8 cellular contexts compared by ENCODE assay signal in the genomic region with DNA sequence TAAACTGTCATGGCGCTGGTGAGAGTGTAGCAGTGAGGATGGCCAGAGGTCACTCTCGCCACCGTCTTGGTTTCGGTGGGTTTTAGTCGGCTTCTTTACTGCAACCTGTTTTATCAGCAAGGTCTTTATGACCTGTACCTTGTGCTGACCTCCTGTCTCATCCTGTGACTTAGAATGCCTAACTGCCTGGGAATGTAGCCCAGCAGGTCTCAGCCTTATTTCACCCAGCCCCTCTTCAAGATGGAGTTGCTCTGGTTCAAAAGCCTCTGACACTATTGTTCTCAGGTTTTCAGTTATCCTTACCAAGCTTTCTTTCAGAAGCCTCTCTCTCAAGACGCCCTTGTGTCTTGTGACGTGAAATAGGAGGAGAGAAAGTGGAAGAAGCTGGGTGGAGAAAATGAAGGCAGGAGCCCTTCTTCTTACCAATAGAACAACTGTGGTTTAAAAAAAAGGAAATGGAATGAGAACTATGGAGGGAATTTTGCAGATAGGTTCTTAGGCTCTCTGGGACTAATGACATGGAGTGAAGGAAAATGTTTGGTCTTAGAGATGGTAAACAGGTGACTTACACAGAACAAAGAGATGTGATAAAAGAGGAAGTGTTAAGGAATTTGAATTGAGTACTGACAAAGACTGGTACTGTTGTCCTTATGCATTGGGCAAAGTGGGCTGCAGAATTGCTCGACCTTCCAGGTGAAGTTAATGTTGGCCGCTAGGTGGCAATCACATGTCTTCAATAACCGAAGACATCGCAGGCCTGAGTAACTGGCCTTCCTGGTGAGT.
DNase-seq lines count a peak whose midpoint lies in the region; ATAC-seq and TF ChIP-seq lines count a peak whose summit lies in the region.

No MANE protein-coding gene starts in this region.

- H3K27ac ChIP-seq in SJCRH30 (no peak overlapping the region), cardiac muscle cell (no peak overlapping the region)

- H3K27ac Mint-ChIP-seq in activated naive CD4-positive, alpha-beta T cell treated with anti-CD3 and anti-CD28 coated beads, Interleukin-2, amount 50 U/mL, for 72 hours = no peak overlapping the region

- peak; percentile 67 to 76 for ATAC-seq in activated naive CD4-positive, alpha-beta T cell treated with anti-CD3 and anti-CD28 coated beads, Interleukin-2, amount 50 U/mL, for 72 hours

- H3K9me3 Mint-ChIP-seq in activated naive CD4-positive, alpha-beta T cell treated with anti-CD3 and anti-CD28 coated beads, Interleukin-2, amount 50 U/mL, for 72 hours = no peaks in the 10 kb centered on the region

- peak; percentile 58 for DNase-seq in GM10266 (ENCODE audit: extremely low spot score)
- DNase-seq in HCEC 1CT = peak; percentile 79
- peak; percentile 83 for DNase-seq in M059J (ENCODE audit: low read depth)
- peak; percentile 76 to 88 for DNase-seq in SJCRH30
- peak in 1 of 2 donors; percentile 46 for DNase-seq in activated naive CD4-positive, alpha-beta T cell treated with anti-CD3 and anti-CD28 coated beads, Interleukin-2, amount 50 U/mL, for 72 hours (ENCODE audit: low spot score in 2 of 2)
- peak; percentile 88 to 91 for DNase-seq in cardiac muscle cell (ENCODE audit: low read depth in 1 of 2, low spot score in 1 of 2)
- DNase-seq in putamen (ENCODE audit: low spot score) = peak; percentile 81
- no peak for DNase-seq in NCI-H1048 (lab: John Stamatoyannopoulos, UW)

- peak; percentile 77 for TF ChIP-seq CTCF in GM10266 (IDR thresholded peaks at IDR 0.05; ENCODE audit: control insufficient read depth, insufficient read depth, low read depth, missing control alignments)
- peak; percentile 65 for TF ChIP-seq CTCF in cardiac muscle cell (IDR thresholded peaks at IDR 0.05; ENCODE audit: low read depth, low read length)

- H3K36me3 ChIP-seq in SJCRH30 = no peaks in the 10 kb centered on the region
- H3K36me3 ChIP-seq in cardiac muscle cell = no peaks in the 10 kb centered on the region

- H3K9me3 ChIP-seq in SJCRH30 (replicated peaks) (no peaks in the 10 kb centered on the region), cardiac muscle cell (ENCODE audit: low read depth) (no peaks in the 10 kb centered on the region)

- H3K4me1 ChIP-seq in SJCRH30 (no peaks in the 10 kb centered on the region), cardiac muscle cell (ENCODE audit: low read depth) (no peaks in the 10 kb centered on the region)

- no peaks in the 10 kb centered on the region for H3K36me3 Mint-ChIP-seq in activated naive CD4-positive, alpha-beta T cell treated with anti-CD3 and anti-CD28 coated beads, Interleukin-2, amount 50 U/mL, for 72 hours

- no peak overlapping the region for H3K4me3 ChIP-seq in SJCRH30
- H3K4me3 ChIP-seq in cardiac muscle cell = no peak overlapping the region

- H3K27me3 ChIP-seq in SJCRH30 = no peaks in the 10 kb centered on the region
- no peaks in the 10 kb centered on the region for H3K27me3 ChIP-seq in cardiac muscle cell
